In genomic region chr13:20873348-20873747, GRCh38 we compare ENCODE assay signal across 14 cellular contexts. TPM values are rescaled to one million over a fixed set of nuclear protein-coding genes. Genes with fewer than 3 reads are reported as not detected.
DNase-seq lines count a peak whose midpoint lies in the region; ATAC-seq lines count a peak whose summit lies in the region.
"Had no signal": no experiment of that assay in that cellular context is flagged by ENCODE, and none has a peak within 500 bp of the region (broad histone marks: within the 10 kb centered on the region; RNA-seq: fewer than 3 reads in every experiment).

No MANE protein-coding gene starts in this region.

- H3K9me3 ChIP-seq in mesodermal cell (ENCODE audit: control insufficient read depth, low read length) = no peaks in the 10 kb centered on the region

- ATAC-seq in GM21390 (IDR thresholded peaks at IDR 0.05; ENCODE audit: unreplicated experiment) (no peak), GM21447 (IDR thresholded peaks at IDR 0.05; ENCODE audit: unreplicated experiment) (no peak), GM19023 (IDR thresholded peaks at IDR 0.05; ENCODE audit: unreplicated experiment) (no peak)
- ATAC-seq: CD8-positive, alpha-beta T cell had no signal

- peaks cover 16% of the 10 kb centered on the region for H3K4me1 ChIP-seq in mesodermal cell (ENCODE audit: control insufficient read depth, insufficient read depth, low read length, poor library complexity, severe bottlenecking)

- H3K4me3 ChIP-seq in mesodermal cell (ENCODE audit: extremely low read depth, insufficient read depth, low read length, poor library complexity, severe bottlenecking) = no peak overlapping the region

- no peaks in the 10 kb centered on the region for H3K36me3 ChIP-seq in mesodermal cell (ENCODE audit: control insufficient read depth, insufficient read depth, low read length)

- H3K27ac ChIP-seq in mesodermal cell (ENCODE audit: low read depth, low read length, severe bottlenecking) = peak overlapping the region; percentile 58

- DNase-seq in ELR (ENCODE audit: low read depth) = peak; percentile 83
- peak; percentile 58 to 91 for DNase-seq in NCI-H524 (lab: John Stamatoyannopoulos, UW)
- peak; percentile 55 for DNase-seq in dermis blood vessel endothelial cell
- DNase-seq in NCI-H146 treated with DMSO at 0.1 percent for 48 hours (lab: John Stamatoyannopoulos, UW; ENCODE audit: unreplicated experiment) = no peak
- DNase-seq: activated CD4-positive, alpha-beta T cell treated with anti-CD3 and anti-CD28 coated beads for 1 hour; activated T-cell treated with anti-CD3 and anti-CD28 coated beads, Interleukin-2, amount 50 U/mL, for 48 hours; amniotic stem cell; CD8-positive, alpha-beta T cell; immature natural killer cell; NCI-H748 treated with DMSO at 0.1 percent for 48 hours had no signal

- WGBS in mesodermal cell (ENCODE audit: insufficient coverage in 2 of 2), 2 experiments = 63 to 74% methylated on average over 3 of the region's 3 CpGs

RNA-seq across cellular contexts. Expression of gene XPO4, which starts 29.2 kb away (rescaled TPM):
- 27.9 and 38.5 TPM in 2 replicates for total RNA-seq in dermis blood vessel endothelial cell
- polyA plus RNA-seq in mesodermal cell (2013, experiment 1 of 2) = 12.9 TPM
- 12.3 TPM for polyA plus RNA-seq in mesodermal cell (2013, experiment 2 of 2)
